9 cellular contexts compared by ENCODE assay signal in the genomic region with DNA sequence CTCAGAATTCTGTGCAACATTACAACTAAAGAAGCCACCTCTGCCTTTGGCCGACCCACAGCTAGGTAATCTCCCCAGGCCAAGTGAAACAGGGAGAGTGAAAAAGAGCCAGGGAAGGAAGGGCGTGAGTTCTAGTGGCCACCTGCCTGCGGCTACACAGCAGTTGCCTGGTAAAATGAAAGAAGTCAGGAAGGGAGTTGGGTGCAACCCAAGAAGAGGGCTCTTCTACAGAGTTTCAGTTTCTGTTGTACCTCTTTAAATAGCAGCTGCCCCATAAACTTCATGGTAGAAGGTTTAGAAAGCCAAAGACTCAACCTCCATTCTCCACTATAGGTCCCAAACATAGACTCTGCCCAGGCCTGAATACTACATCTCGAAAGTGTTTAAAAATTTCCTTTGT.
DNase-seq lines count a peak whose midpoint lies in the region; ATAC-seq and TF ChIP-seq lines count a peak whose summit lies in the region.
"Had no signal": no experiment of that assay in that cellular context is flagged by ENCODE, and none has a peak within 500 bp of the region (broad histone marks: within the 10 kb centered on the region; RNA-seq: fewer than 3 reads in every experiment).

No MANE protein-coding gene starts in this region.

- POLR2A ChIA-PET in naive thymus-derived CD4-positive, alpha-beta T cell (lab: Charles Lee): no interaction called here

- TF ChIP-seq CTCF in left lung (IDR thresholded peaks at IDR 0.05) (no peak), smooth muscle cell (IDR thresholded peaks at IDR 0.05; ENCODE audit: borderline replicate concordance, insufficient read depth, poor library complexity, severe bottlenecking) (no peak), upper lobe of left lung (IDR thresholded peaks at IDR 0.05) (no peak)

- no peaks in the 10 kb centered on the region for H3K36me3 ChIP-seq in left lung
- no peaks in the 10 kb centered on the region for H3K36me3 ChIP-seq in smooth muscle cell (ENCODE audit: low read depth)
- no peaks in the 10 kb centered on the region for H3K36me3 ChIP-seq in upper lobe of left lung
- H3K36me3 ChIP-seq in naive thymus-derived CD4-positive, alpha-beta T cell (ENCODE audit: control insufficient read depth in 2 of 3, insufficient read depth in 3 of 3, low read length in 3 of 3): no peaks in the 10 kb centered on the region

- peaks cover 58% of the 10 kb centered on the region for H4K20me1 ChIP-seq in smooth muscle cell (ENCODE audit: low read depth)

- H3K27me3 Mint-ChIP-seq in naive thymus-derived CD4-positive, alpha-beta T cell: no peaks in the 10 kb centered on the region
- H3K27me3 Mint-ChIP-seq: activated naive CD4-positive, alpha-beta T cell treated with anti-CD3 and anti-CD28 coated beads, Interleukin-2, amount 50 U/mL, for 24 hours had no signal

- H3K27ac ChIP-seq in left lung (peak overlapping the region in 1 of 2 donors; percentile 33), smooth muscle cell (ENCODE audit: low read depth) (no peak overlapping the region), upper lobe of left lung (peak overlapping the region in 1 of 4 donors; percentile 7)
- H3K27ac ChIP-seq in naive thymus-derived CD4-positive, alpha-beta T cell (ENCODE audit: low read depth, low read length): no peak overlapping the region

- H3K4me3 Mint-ChIP-seq in naive thymus-derived CD4-positive, alpha-beta T cell: peak overlapping the region in 1 of 10 donors; percentile 37
- H3K4me3 Mint-ChIP-seq: activated naive CD4-positive, alpha-beta T cell treated with anti-CD3 and anti-CD28 coated beads, Interleukin-2, amount 50 U/mL, for 24 hours had no signal

- peaks cover 11 to 30% (median 24%) of the 10 kb centered on the region in 7 donors for H3K4me1 Mint-ChIP-seq in naive thymus-derived CD4-positive, alpha-beta T cell

- H3K9ac ChIP-seq in smooth muscle cell (ENCODE audit: low read depth): no peak overlapping the region

- no peak overlapping the region for H2AFZ ChIP-seq in smooth muscle cell (ENCODE audit: low read depth)

- intact Hi-C loops in left lung (cut with DNase I): no loop called here
- intact Hi-C loops in naive thymus-derived CD4-positive, alpha-beta T cell (cut with micrococcal nuclease): no loop called here

- ATAC-seq in GM18508 (IDR thresholded peaks at IDR 0.05; ENCODE audit: insufficient read depth, unreplicated experiment) (peak; percentile 99), GM19468 (IDR thresholded peaks at IDR 0.05; ENCODE audit: extremely low read depth, unreplicated experiment) (peak; percentile 98), HG03103 (IDR thresholded peaks at IDR 0.05; ENCODE audit: low read depth, unreplicated experiment) (peak; percentile 97), left lung (peak; percentile 87), upper lobe of left lung (ENCODE audit: low FRiP score in 2 of 2) (no peak)
- ATAC-seq in naive thymus-derived CD4-positive, alpha-beta T cell: no peak

- peak overlapping the region in 1 of 9 donors; percentile 3 for H3K27ac Mint-ChIP-seq in naive thymus-derived CD4-positive, alpha-beta T cell
- H3K27ac Mint-ChIP-seq: activated naive CD4-positive, alpha-beta T cell treated with anti-CD3 and anti-CD28 coated beads, Interleukin-2, amount 50 U/mL, for 24 hours had no signal

- no peak for TF ChIP-seq EP300 in upper lobe of left lung (IDR thresholded peaks at IDR 0.05)

- H3K9me3 Mint-ChIP-seq in naive thymus-derived CD4-positive, alpha-beta T cell: peaks cover 0 to 10% (median 0%) of the 10 kb centered on the region in 11 donors
- H3K9me3 Mint-ChIP-seq: activated naive CD4-positive, alpha-beta T cell treated with anti-CD3 and anti-CD28 coated beads, Interleukin-2, amount 50 U/mL, for 24 hours had no signal

- TF ChIP-seq POLR2A in upper lobe of left lung (IDR thresholded peaks at IDR 0.05): no peak

- H3K79me2 ChIP-seq in smooth muscle cell (ENCODE audit: low read depth): peaks cover 29% of the 10 kb centered on the region

- CTCF ChIA-PET in naive thymus-derived CD4-positive, alpha-beta T cell (lab: Charles Lee): no interaction called here

- H3F3A ChIP-seq in smooth muscle cell (ENCODE audit: low read depth): no peaks in the 10 kb centered on the region

- no peak for DNase-seq in left lung
- DNase-seq in smooth muscle cell (lab: John Stamatoyannopoulos, UW; ENCODE audit: unreplicated experiment): no peak
- no peak for DNase-seq in DMS114 treated with DMSO at 0.1 percent for 48 hours (lab: John Stamatoyannopoulos, UW; ENCODE audit: unreplicated experiment)
- DNase-seq in upper lobe of left lung: no peak
- no peak for DNase-seq in naive thymus-derived CD4-positive, alpha-beta T cell

- H3K36me3 Mint-ChIP-seq in naive thymus-derived CD4-positive, alpha-beta T cell: peaks cover 3 to 48% (median 27%) of the 10 kb centered on the region in 5 donors

- 94% methylated on average over 4 of the region's 4 CpGs for WGBS in smooth muscle cell (ENCODE audit: low lambda C conversion rate)
- 40% methylated on average over 4 of the region's 4 CpGs for WGBS in upper lobe of left lung, 2 donors

- no peak overlapping the region for H3K4me2 ChIP-seq in smooth muscle cell

- H3K27me3 ChIP-seq in left lung: no peaks in the 10 kb centered on the region
- no peaks in the 10 kb centered on the region for H3K27me3 ChIP-seq in smooth muscle cell (ENCODE audit: low read depth)
- no peaks in the 10 kb centered on the region for H3K27me3 ChIP-seq in upper lobe of left lung
- no peaks in the 10 kb centered on the region for H3K27me3 ChIP-seq in naive thymus-derived CD4-positive, alpha-beta T cell (ENCODE audit: control insufficient read depth in 2 of 2, insufficient read depth in 2 of 2, low read length in 2 of 2)

- H3K4me1 ChIP-seq in left lung: peaks cover 0 to 3% of the 10 kb centered on the region in 2 donors
- H3K4me1 ChIP-seq in smooth muscle cell (ENCODE audit: low read depth): no peaks in the 10 kb centered on the region
- peaks cover 0 to 13% (median 5%) of the 10 kb centered on the region in 4 donors for H3K4me1 ChIP-seq in upper lobe of left lung
- no peaks in the 10 kb centered on the region for H3K4me1 ChIP-seq in naive thymus-derived CD4-positive, alpha-beta T cell (ENCODE audit: control insufficient read depth in 2 of 2, insufficient read depth in 2 of 2, low read length in 2 of 2)

- H3K9me3 ChIP-seq in left lung: no peaks in the 10 kb centered on the region
- peaks cover 3% of the 10 kb centered on the region for H3K9me3 ChIP-seq in smooth muscle cell (replicated peaks; ENCODE audit: low read depth)
- no peaks in the 10 kb centered on the region for H3K9me3 ChIP-seq in upper lobe of left lung
- no peaks in the 10 kb centered on the region for H3K9me3 ChIP-seq in naive thymus-derived CD4-positive, alpha-beta T cell (ENCODE audit: control insufficient read depth in 2 of 3, low read length in 3 of 3)

- no peak overlapping the region for H3K4me3 ChIP-seq in left lung
- H3K4me3 ChIP-seq in smooth muscle cell: no peak overlapping the region
- H3K4me3 ChIP-seq in upper lobe of left lung: no peak overlapping the region
- H3K4me3 ChIP-seq in naive thymus-derived CD4-positive, alpha-beta T cell (ENCODE audit: low read length): no peak overlapping the region

Comparison
In these comparisons a context has a peak if more than half of its experiments do, and no peak if none do; other contexts are left out.
1. ATAC-seq: peak in GM18508 (single experiment), GM19468 (single experiment), HG03103 (single experiment) and left lung (single experiment); none in upper lobe of left lung (0 of 2) and naive thymus-derived CD4-positive, alpha-beta T cell (single experiment).